33 cellular contexts compared by ENCODE assay signal in genomic region chr5:154248691-154249090, GRCh38.
"Had no signal": no experiment of that assay in that cellular context is flagged by ENCODE, and none has a peak within 500 bp of the region (broad histone marks: within the 10 kb centered on the region; RNA-seq: fewer than 3 reads in every experiment).

No MANE protein-coding gene starts in this region.

- H3K4me1 Mint-ChIP-seq: activated CD4-positive, alpha-beta memory T cell treated with anti-CD3 and anti-CD28 coated beads, Interleukin-2, amount 10 ng/mL, durations not matched to agents 7 days and 5 days; activated naive CD4-positive, alpha-beta T cell treated with anti-CD3 and anti-CD28 coated beads, Interleukin-2, amount 10 ng/mL, durations not matched to agents 7 days and 5 days had no signal

- H3K4me3 ChIP-seq: ascending aorta, cardiac muscle cell had no signal

- H3K9me3 ChIP-seq: ascending aorta had no signal

- H3K27ac ChIP-seq: ascending aorta, cardiac muscle cell, VCaP had no signal

- H3K4me3 Mint-ChIP-seq: activated B cell treated with CpG ODN at 0.5 μM for 24 hours; activated CD4-positive, alpha-beta memory T cell treated with anti-CD3 and anti-CD28 coated beads, Interleukin-2, amount 10 ng/mL, durations not matched to agents 7 days and 5 days; activated CD4-positive, alpha-beta T cell treated with anti-CD3 and anti-CD28 coated beads, Interleukin-2, amount 10 ng/mL, durations not matched to agents 24 days and 14 days; activated CD8-positive, alpha-beta memory T cell treated with anti-CD3 and anti-CD28 coated beads, Interleukin-2, amount 10 ng/mL, durations not matched to agents 7 days and 5 days; activated CD8-positive, alpha-beta T cell treated with anti-CD3 and anti-CD28 coated beads, Interleukin-2, amount 10 ng/mL, durations not matched to agents 7 days and 5 days; activated naive CD4-positive, alpha-beta T cell treated with anti-CD3 and anti-CD28 coated beads, Interleukin-2, amount 10 ng/mL, durations not matched to agents 7 days and 5 days; activated naive CD4-positive, alpha-beta T cell treated with anti-CD3 and anti-CD28 coated beads, Interleukin-2, amount 50 U/mL, for 24 hours; activated naive CD8-positive, alpha-beta T cell; activated naive CD8-positive, alpha-beta T cell treated with anti-CD3 and anti-CD28 coated beads, Interleukin-2, amount 10 ng/mL, durations not matched to agents 7 days and 5 days; activated naive CD8-positive, alpha-beta T cell treated with anti-CD3 and anti-CD28 coated beads, Interleukin-2, amount 50 U/mL, for 24 hours; activated T-cell treated with anti-CD3 and anti-CD28 coated beads, Interleukin-2, amount 50 U/mL, for 24 hours; brain; T-cell; T-helper 1 cell treated with Interleukin-12 subunit alpha and Interleukin-12 subunit beta and Interleukin-4 antibody, amounts not matched to agents 30 μg/mL and 1 μg/mL, for 36 hours; T-helper 2 cell treated with Interferon-gamma antibody and Interleukin-4, amounts not matched to agents 5 μg/mL and 100 μg/mL, for 36 hours had no signal

- ATAC-seq: activated CD8-positive, alpha-beta memory T cell treated with anti-CD3 and anti-CD28 coated beads, Interleukin-2, amount 10 ng/mL, durations not matched to agents 7 days and 5 days; activated CD8-positive, alpha-beta T cell treated with anti-CD3 and anti-CD28 coated beads, Interleukin-2, amount 10 ng/mL, durations not matched to agents 7 days and 5 days; activated naive CD8-positive, alpha-beta T cell treated with anti-CD3 and anti-CD28 coated beads, Interleukin-2, amount 50 U/mL, for 24 hours; T-cell had no signal

- H3K27me3 Mint-ChIP-seq: activated B cell treated with CpG ODN at 0.5 μM for 24 hours; activated CD4-positive, alpha-beta memory T cell treated with anti-CD3 and anti-CD28 coated beads, Interleukin-2, amount 10 ng/mL, durations not matched to agents 7 days and 5 days; activated CD4-positive, alpha-beta T cell treated with anti-CD3 and anti-CD28 coated beads, Interleukin-2, amount 10 ng/mL, durations not matched to agents 24 days and 14 days; activated CD8-positive, alpha-beta memory T cell treated with anti-CD3 and anti-CD28 coated beads, Interleukin-2, amount 10 ng/mL, durations not matched to agents 7 days and 5 days; activated naive CD4-positive, alpha-beta T cell treated with anti-CD3 and anti-CD28 coated beads, Interleukin-2, amount 10 ng/mL, durations not matched to agents 7 days and 5 days; activated naive CD4-positive, alpha-beta T cell treated with anti-CD3 and anti-CD28 coated beads, Interleukin-2, amount 50 U/mL, for 24 hours; activated naive CD8-positive, alpha-beta T cell; activated naive CD8-positive, alpha-beta T cell treated with anti-CD3 and anti-CD28 coated beads, Interleukin-2, amount 10 ng/mL, durations not matched to agents 7 days and 5 days; activated naive CD8-positive, alpha-beta T cell treated with anti-CD3 and anti-CD28 coated beads, Interleukin-2, amount 50 U/mL, for 24 hours; activated T-cell treated with anti-CD3 and anti-CD28 coated beads, Interleukin-2, amount 50 U/mL, for 24 hours; brain; T-cell had no signal

- DNase-seq: activated B cell treated with CpG ODN at 0.5 μM for 24 hours; activated CD4-positive, alpha-beta memory T cell treated with anti-CD3 and anti-CD28 coated beads, Interleukin-2, amount 10 ng/mL, durations not matched to agents 7 days and 5 days; activated CD4-positive, alpha-beta T cell treated with anti-CD3 and anti-CD28 coated beads for 4 hours; activated CD4-positive, alpha-beta T cell treated with anti-CD3 and anti-CD28 coated beads, Interleukin-2, amount 50 U/mL, for 48 hours; activated CD4-positive, CD25-positive, alpha-beta regulatory T cell treated with anti-CD3 and anti-CD28 coated beads, Interleukin-2, amount 50 U/mL, for 72 hours; activated CD8-positive, alpha-beta memory T cell treated with anti-CD3 and anti-CD28 coated beads for 24 hours; activated CD8-positive, alpha-beta memory T cell treated with anti-CD3 and anti-CD28 coated beads, Interleukin-2, amount 10 ng/mL, durations not matched to agents 7 days and 5 days; activated CD8-positive, alpha-beta memory T cell treated with anti-CD3 and anti-CD28 coated beads, Interleukin-2, amount 50 U/mL, for 48 hours; activated CD8-positive, alpha-beta T cell treated with anti-CD3 and anti-CD28 coated beads, Interleukin-2, amount 10 ng/mL, durations not matched to agents 7 days and 5 days; activated effector memory CD4-positive, alpha-beta T cell treated with Interleukin-2 at 50 U/mL for 16 hours; activated gamma-delta T cell; activated naive CD4-positive, alpha-beta T cell treated with anti-CD3 and anti-CD28 coated beads, Interleukin-2, amount 10 ng/mL, durations not matched to agents 7 days and 5 days; activated naive CD4-positive, alpha-beta T cell treated with Interleukin-2 at 50 U/mL for 16 hours; activated naive CD8-positive, alpha-beta T cell treated with anti-CD3 and anti-CD28 coated beads, Interleukin-2, amount 10 ng/mL, durations not matched to agents 7 days and 5 days; activated naive CD8-positive, alpha-beta T cell treated with anti-CD3 and anti-CD28 coated beads, Interleukin-2, amount 50 U/mL, for 24 hours; activated T-cell treated with anti-CD3 and anti-CD28 coated beads, Interleukin-2, amount 50 U/mL, for 24 hours; activated T-cell treated with anti-CD3 and anti-CD28 coated beads, Interleukin-2, amount 50 U/mL, for 48 hours; amygdala; anterior cingulate cortex; caudate nucleus; T-cell; T-helper 2 cell; T-helper 9 cell had no signal

- H3K9me3 Mint-ChIP-seq: activated B cell treated with CpG ODN at 0.5 μM for 24 hours; activated T-helper 2 cell treated with anti-CD3 and anti-CD28 coated beads, Interferon-gamma antibody, Interleukin-2, Interleukin-4, amounts not matched to agents 10 μg/mL and 5 μg/mL and 100 μg/mL, durations not matched to agents 14 hours and 24 hours and 36 hours; T-helper 2 cell treated with Interferon-gamma antibody and Interleukin-4, amounts not matched to agents 5 μg/mL and 100 μg/mL, for 36 hours had no signal

- H3K27ac Mint-ChIP-seq: activated B cell treated with CpG ODN at 0.5 μM for 24 hours; activated CD4-positive, alpha-beta memory T cell treated with anti-CD3 and anti-CD28 coated beads, Interleukin-2, amount 10 ng/mL, durations not matched to agents 7 days and 5 days; activated CD4-positive, alpha-beta T cell treated with anti-CD3 and anti-CD28 coated beads, Interleukin-2, amount 10 ng/mL, durations not matched to agents 24 days and 14 days; activated CD8-positive, alpha-beta memory T cell treated with anti-CD3 and anti-CD28 coated beads, Interleukin-2, amount 10 ng/mL, durations not matched to agents 7 days and 5 days; activated CD8-positive, alpha-beta T cell treated with anti-CD3 and anti-CD28 coated beads, Interleukin-2, amount 10 ng/mL, durations not matched to agents 7 days and 5 days; activated naive CD4-positive, alpha-beta T cell treated with anti-CD3 and anti-CD28 coated beads, Interleukin-2, amount 10 ng/mL, durations not matched to agents 7 days and 5 days; activated naive CD4-positive, alpha-beta T cell treated with anti-CD3 and anti-CD28 coated beads, Interleukin-2, amount 50 U/mL, for 24 hours; activated naive CD8-positive, alpha-beta T cell; activated naive CD8-positive, alpha-beta T cell treated with anti-CD3 and anti-CD28 coated beads, Interleukin-2, amount 10 ng/mL, durations not matched to agents 7 days and 5 days; activated naive CD8-positive, alpha-beta T cell treated with anti-CD3 and anti-CD28 coated beads, Interleukin-2, amount 50 U/mL, for 24 hours; activated T-cell treated with anti-CD3 and anti-CD28 coated beads, Interleukin-2, amount 50 U/mL, for 24 hours; activated T-helper 2 cell treated with anti-CD3 and anti-CD28 coated beads, Interferon-gamma antibody, Interleukin-2, Interleukin-4, amounts not matched to agents 10 μg/mL and 5 μg/mL and 100 μg/mL, durations not matched to agents 14 hours and 24 hours and 36 hours; T-cell; T-helper 1 cell treated with Interleukin-12 subunit alpha and Interleukin-12 subunit beta and Interleukin-4 antibody, amounts not matched to agents 30 μg/mL and 1 μg/mL, for 36 hours; T-helper 2 cell treated with Interferon-gamma antibody and Interleukin-4, amounts not matched to agents 5 μg/mL and 100 μg/mL, for 36 hours had no signal

- H3K36me3 ChIP-seq: ascending aorta, cardiac muscle cell had no signal

- H3K27me3 ChIP-seq: ascending aorta, cardiac muscle cell had no signal
